ENCODE assay signal across 26 cellular contexts in genomic region chr12:51191516-51192283, GRCh38.
"Had no signal": no experiment of that assay in that cellular context is flagged by ENCODE, and none has a peak within 500 bp of the region (broad histone marks: within the 10 kb centered on the region; RNA-seq: fewer than 3 reads in every experiment).

No MANE protein-coding gene starts in this region.

- H3K9me3 Mint-ChIP-seq: activated CD4-positive, alpha-beta memory T cell treated with anti-CD3 and anti-CD28 coated beads for 36 hours; activated CD4-positive, alpha-beta T cell treated with anti-CD3 and anti-CD28 coated beads, Interleukin-2, amount 10 ng/mL, durations not matched to agents 24 days and 14 days; activated naive CD4-positive, alpha-beta T cell treated with anti-CD3 and anti-CD28 coated beads, Interleukin-2, amount 50 U/mL, for 24 hours; activated naive CD8-positive, alpha-beta T cell treated with anti-CD3 and anti-CD28 coated beads for 36 hours; activated naive CD8-positive, alpha-beta T cell treated with anti-CD3 and anti-CD28 coated beads, Interleukin-2, amount 50 U/mL, for 24 hours; activated T-cell treated with anti-CD3 and anti-CD28 coated beads, Interleukin-2, amount 50 U/mL, for 4 hours; activated T-helper 17 cell treated with anti-CD3 and anti-CD28 coated beads, Interleukin-2, amount 50 U/mL, for 72 hours had no signal

- H3K4me3 ChIP-seq: adrenal gland, body of pancreas, colonic mucosa, esophagus squamous epithelium had no signal

- H3K36me3 ChIP-seq: colonic mucosa had no signal

- H3K36me3 Mint-ChIP-seq: activated CD4-positive, alpha-beta memory T cell treated with anti-CD3 and anti-CD28 coated beads for 36 hours; activated naive CD8-positive, alpha-beta T cell treated with anti-CD3 and anti-CD28 coated beads for 36 hours had no signal

- H3K4me1 Mint-ChIP-seq: activated CD4-positive, alpha-beta T cell treated with anti-CD3 and anti-CD28 coated beads for 36 hours; activated CD4-positive, alpha-beta T cell treated with anti-CD3 and anti-CD28 coated beads, Interleukin-2, amount 10 ng/mL, durations not matched to agents 24 days and 14 days; activated naive CD8-positive, alpha-beta T cell treated with anti-CD3 and anti-CD28 coated beads, Interleukin-2, amount 50 U/mL, for 24 hours; activated T-helper 17 cell treated with anti-CD3 and anti-CD28 coated beads, Interleukin-2, amount 50 U/mL, for 72 hours had no signal

- DNase-seq: activated CD4-positive, alpha-beta memory T cell treated with anti-CD3 and anti-CD28 coated beads for 36 hours; activated CD4-positive, alpha-beta T cell treated with anti-CD3 and anti-CD28 coated beads for 36 hours; activated CD4-positive, alpha-beta T cell treated with anti-CD3 and anti-CD28 coated beads, Interleukin-2, amount 10 ng/mL, durations not matched to agents 24 days and 14 days; activated CD4-positive, CD25-positive, alpha-beta regulatory T cell; activated CD4-positive, CD25-positive, alpha-beta regulatory T cell treated with anti-CD3 and anti-CD28 coated beads, Interleukin-2, amount 50 U/mL, for 72 hours; activated CD8-positive, alpha-beta memory T cell treated with anti-CD3 and anti-CD28 coated beads for 24 hours; activated effector memory CD4-positive, alpha-beta T cell treated with Interleukin-2 at 50 U/mL for 16 hours; activated gamma-delta T cell treated with Interleukin-2 at 50 U/mL for 16 hours; activated naive CD4-positive, alpha-beta T cell treated with Interleukin-2 at 50 U/mL for 16 hours; activated naive CD8-positive, alpha-beta T cell treated with anti-CD3 and anti-CD28 coated beads for 36 hours; activated naive CD8-positive, alpha-beta T cell treated with anti-CD3 and anti-CD28 coated beads, Interleukin-2, amount 50 U/mL, for 24 hours; activated T-cell treated with anti-CD3 and anti-CD28 coated beads, Interleukin-2, amount 50 U/mL, for 4 hours; adrenal gland; amygdala; aorta; body of pancreas; caudate nucleus; colonic mucosa; effector CD8-positive, alpha-beta T cell; esophagus squamous epithelium; foreskin melanocyte; head of caudate nucleus; T-helper 2 cell had no signal

- H3K4me3 Mint-ChIP-seq: activated CD4-positive, alpha-beta memory T cell treated with anti-CD3 and anti-CD28 coated beads for 36 hours; activated CD4-positive, alpha-beta T cell treated with anti-CD3 and anti-CD28 coated beads for 36 hours; activated CD4-positive, alpha-beta T cell treated with anti-CD3 and anti-CD28 coated beads, Interleukin-2, amount 10 ng/mL, durations not matched to agents 24 days and 14 days; activated naive CD4-positive, alpha-beta T cell treated with anti-CD3 and anti-CD28 coated beads, Interleukin-2, amount 50 U/mL, for 24 hours; activated naive CD8-positive, alpha-beta T cell treated with anti-CD3 and anti-CD28 coated beads for 36 hours; activated naive CD8-positive, alpha-beta T cell treated with anti-CD3 and anti-CD28 coated beads, Interleukin-2, amount 50 U/mL, for 24 hours; activated T-cell treated with anti-CD3 and anti-CD28 coated beads, Interleukin-2, amount 50 U/mL, for 4 hours; activated T-helper 17 cell treated with anti-CD3 and anti-CD28 coated beads, Interleukin-2, amount 50 U/mL, for 72 hours had no signal

- H3K27me3 ChIP-seq: adrenal gland, body of pancreas, colonic mucosa, esophagus squamous epithelium had no signal

- H3K9me3 ChIP-seq: adrenal gland, body of pancreas, colonic mucosa, esophagus squamous epithelium had no signal

- H3K27ac Mint-ChIP-seq: activated CD4-positive, alpha-beta memory T cell treated with anti-CD3 and anti-CD28 coated beads for 36 hours; activated CD4-positive, alpha-beta T cell treated with anti-CD3 and anti-CD28 coated beads for 36 hours; activated CD4-positive, alpha-beta T cell treated with anti-CD3 and anti-CD28 coated beads, Interleukin-2, amount 10 ng/mL, durations not matched to agents 24 days and 14 days; activated naive CD4-positive, alpha-beta T cell treated with anti-CD3 and anti-CD28 coated beads, Interleukin-2, amount 50 U/mL, for 24 hours; activated naive CD8-positive, alpha-beta T cell treated with anti-CD3 and anti-CD28 coated beads for 36 hours; activated naive CD8-positive, alpha-beta T cell treated with anti-CD3 and anti-CD28 coated beads, Interleukin-2, amount 50 U/mL, for 24 hours; activated T-helper 17 cell treated with anti-CD3 and anti-CD28 coated beads, Interleukin-2, amount 50 U/mL, for 72 hours had no signal

- H3K27me3 Mint-ChIP-seq: activated CD4-positive, alpha-beta memory T cell treated with anti-CD3 and anti-CD28 coated beads for 36 hours; activated CD4-positive, alpha-beta T cell treated with anti-CD3 and anti-CD28 coated beads for 36 hours; activated CD4-positive, alpha-beta T cell treated with anti-CD3 and anti-CD28 coated beads, Interleukin-2, amount 10 ng/mL, durations not matched to agents 24 days and 14 days; activated naive CD4-positive, alpha-beta T cell treated with anti-CD3 and anti-CD28 coated beads, Interleukin-2, amount 50 U/mL, for 24 hours; activated naive CD8-positive, alpha-beta T cell treated with anti-CD3 and anti-CD28 coated beads for 36 hours; activated naive CD8-positive, alpha-beta T cell treated with anti-CD3 and anti-CD28 coated beads, Interleukin-2, amount 50 U/mL, for 24 hours; activated T-helper 17 cell treated with anti-CD3 and anti-CD28 coated beads, Interleukin-2, amount 50 U/mL, for 72 hours had no signal

- H3K27ac ChIP-seq: adrenal gland, body of pancreas, colonic mucosa, epithelial cell of prostate, esophagus squamous epithelium had no signal

- ATAC-seq: activated CD4-positive, alpha-beta T cell treated with anti-CD3 and anti-CD28 coated beads for 36 hours; activated naive CD8-positive, alpha-beta T cell treated with anti-CD3 and anti-CD28 coated beads, Interleukin-2, amount 50 U/mL, for 24 hours; activated T-cell treated with anti-CD3 and anti-CD28 coated beads, Interleukin-2, amount 50 U/mL, for 4 hours; activated T-helper 17 cell treated with anti-CD3 and anti-CD28 coated beads, Interleukin-2, amount 50 U/mL, for 72 hours; body of pancreas had no signal

- H3K4me1 ChIP-seq: body of pancreas, colonic mucosa had no signal
